ENCODE assay signal across 32 cellular contexts in genomic region chr16:48176635-48177408, GRCh38. TPM values are rescaled to one million over a fixed set of nuclear protein-coding genes. Genes with fewer than 3 reads are reported as not detected.
"Had no signal": no experiment of that assay in that cellular context is flagged by ENCODE, and none has a peak within 500 bp of the region (broad histone marks: within the 10 kb centered on the region; RNA-seq: fewer than 3 reads in every experiment).

No MANE protein-coding gene starts in this region.

- H3K27me3 Mint-ChIP-seq: activated CD4-positive, alpha-beta T cell treated with anti-CD3 and anti-CD28 coated beads for 36 hours; activated naive CD8-positive, alpha-beta T cell; activated naive CD8-positive, alpha-beta T cell treated with anti-CD3 and anti-CD28 coated beads, Interleukin-2, amount 50 U/mL, for 24 hours had no signal

- H3K4me1 Mint-ChIP-seq: activated CD4-positive, alpha-beta T cell treated with anti-CD3 and anti-CD28 coated beads for 36 hours; activated CD4-positive, alpha-beta T cell treated with anti-CD3 and anti-CD28 coated beads, Interleukin-2, amount 10 ng/mL, durations not matched to agents 7 days and 5 days; activated naive CD8-positive, alpha-beta T cell treated with anti-CD3 and anti-CD28 coated beads, Interleukin-2, amount 50 U/mL, for 24 hours; brain; WTC11 had no signal

- H3K4me3 ChIP-seq: SJSA1 had no signal

- ATAC-seq: activated CD4-positive, alpha-beta T cell treated with anti-CD3 and anti-CD28 coated beads for 36 hours; activated CD4-positive, CD25-positive, alpha-beta regulatory T cell treated with anti-CD3 and anti-CD28 coated beads, Interleukin-2, amount 50 U/mL, for 24 hours; activated CD8-positive, alpha-beta T cell treated with anti-CD3 and anti-CD28 coated beads, Interleukin-2, amount 10 ng/mL, durations not matched to agents 7 days and 5 days; activated naive CD8-positive, alpha-beta T cell treated with anti-CD3 and anti-CD28 coated beads, Interleukin-2, amount 50 U/mL, for 24 hours; Panc1; WTC11 had no signal

- H3K9me3 ChIP-seq: SJSA1, SK-N-SH had no signal

- H3K36me3 Mint-ChIP-seq: activated naive CD8-positive, alpha-beta T cell; brain; WTC11 had no signal

- H3K36me3 ChIP-seq: SJSA1 had no signal

- H3K4me2 ChIP-seq: SK-N-SH had no signal

- H3K9me3 Mint-ChIP-seq: activated CD4-positive, alpha-beta T cell treated with anti-CD3 and anti-CD28 coated beads, Interleukin-2, amount 10 ng/mL, durations not matched to agents 7 days and 5 days; activated naive CD8-positive, alpha-beta T cell treated with anti-CD3 and anti-CD28 coated beads, Interleukin-2, amount 50 U/mL, for 24 hours; activated T-cell treated with anti-CD3 and anti-CD28 coated beads, Interleukin-2, amount 50 U/mL, for 24 hours; activated T-helper 2 cell treated with anti-CD3 and anti-CD28 coated beads, Interferon-gamma antibody, Interleukin-2, Interleukin-4, amounts not matched to agents 10 μg/mL and 5 μg/mL and 100 μg/mL, durations not matched to agents 14 hours and 24 hours and 36 hours; brain; T-helper 1 cell treated with Interleukin-12 subunit alpha and Interleukin-12 subunit beta and Interleukin-4 antibody, amounts not matched to agents 30 μg/mL and 1 μg/mL, for 36 hours; T-helper 2 cell treated with Interferon-gamma antibody and Interleukin-4, amounts not matched to agents 5 μg/mL and 100 μg/mL, for 36 hours; WTC11 had no signal

- H3K4me1 ChIP-seq: SJSA1 had no signal

- H3K4me3 Mint-ChIP-seq: activated CD4-positive, alpha-beta T cell treated with anti-CD3 and anti-CD28 coated beads for 36 hours; activated CD4-positive, alpha-beta T cell treated with anti-CD3 and anti-CD28 coated beads, Interleukin-2, amount 10 ng/mL, durations not matched to agents 7 days and 5 days; activated CD8-positive, alpha-beta T cell treated with anti-CD3 and anti-CD28 coated beads, Interleukin-2, amount 10 ng/mL, durations not matched to agents 7 days and 5 days; activated naive CD8-positive, alpha-beta T cell; activated naive CD8-positive, alpha-beta T cell treated with anti-CD3 and anti-CD28 coated beads, Interleukin-2, amount 50 U/mL, for 24 hours; activated T-cell treated with anti-CD3 and anti-CD28 coated beads, Interleukin-2, amount 50 U/mL, for 24 hours; brain; T-helper 1 cell treated with Interleukin-12 subunit alpha and Interleukin-12 subunit beta and Interleukin-4 antibody, amounts not matched to agents 30 μg/mL and 1 μg/mL, for 36 hours; T-helper 2 cell treated with Interferon-gamma antibody and Interleukin-4, amounts not matched to agents 5 μg/mL and 100 μg/mL, for 36 hours; WTC11 had no signal

- H3K27ac Mint-ChIP-seq: activated CD4-positive, alpha-beta T cell treated with anti-CD3 and anti-CD28 coated beads for 36 hours; activated CD4-positive, alpha-beta T cell treated with anti-CD3 and anti-CD28 coated beads, Interleukin-2, amount 10 ng/mL, durations not matched to agents 7 days and 5 days; activated CD8-positive, alpha-beta T cell treated with anti-CD3 and anti-CD28 coated beads, Interleukin-2, amount 10 ng/mL, durations not matched to agents 7 days and 5 days; activated naive CD8-positive, alpha-beta T cell; activated naive CD8-positive, alpha-beta T cell treated with anti-CD3 and anti-CD28 coated beads, Interleukin-2, amount 50 U/mL, for 24 hours; activated T-cell treated with anti-CD3 and anti-CD28 coated beads, Interleukin-2, amount 50 U/mL, for 24 hours; activated T-helper 2 cell treated with anti-CD3 and anti-CD28 coated beads, Interferon-gamma antibody, Interleukin-2, Interleukin-4, amounts not matched to agents 10 μg/mL and 5 μg/mL and 100 μg/mL, durations not matched to agents 14 hours and 24 hours and 36 hours; brain; T-helper 1 cell treated with Interleukin-12 subunit alpha and Interleukin-12 subunit beta and Interleukin-4 antibody, amounts not matched to agents 30 μg/mL and 1 μg/mL, for 36 hours; T-helper 2 cell treated with Interferon-gamma antibody and Interleukin-4, amounts not matched to agents 5 μg/mL and 100 μg/mL, for 36 hours; WTC11 had no signal

- H3K27me3 ChIP-seq: SJSA1 had no signal

- H3K9me2 ChIP-seq: SK-N-SH had no signal

- H3K9ac ChIP-seq: SK-N-SH had no signal

- H3K27ac ChIP-seq: SJSA1 had no signal

- DNase-seq: activated CD4-positive, alpha-beta T cell treated with anti-CD3 and anti-CD28 coated beads for 36 hours; activated CD4-positive, alpha-beta T cell treated with anti-CD3 and anti-CD28 coated beads, Interleukin-2, amount 10 ng/mL, durations not matched to agents 7 days and 5 days; activated CD4-positive, alpha-beta T cell treated with anti-CD3 and anti-CD28 coated beads, Interleukin-2, amount 50 U/mL, for 48 hours; activated CD8-positive, alpha-beta T cell treated with anti-CD3 and anti-CD28 coated beads, Interleukin-2, amount 10 ng/mL, durations not matched to agents 7 days and 5 days; activated gamma-delta T cell; activated naive CD4-positive, alpha-beta T cell treated with Interleukin-2 at 50 U/mL for 16 hours; activated naive CD8-positive, alpha-beta T cell treated with anti-CD3 and anti-CD28 coated beads, Interleukin-2, amount 50 U/mL, for 24 hours; activated T-cell treated with anti-CD3 and anti-CD28 coated beads, Interleukin-2, amount 50 U/mL, for 24 hours; anterior cingulate cortex; caudate nucleus; cerebellar nuclear complex; NCI-H1092 treated with DMSO at 0.1 percent for 48 hours; NCI-H1417; NCI-H1694; NCI-H1930; NCI-H2081 treated with DMSO at 0.1 percent for 48 hours; NCI-H345; NCI-H524 treated with DMSO at 0.1 percent for 48 hours; SHP77; SK-N-SH had no signal

RNA-seq across cellular contexts. Expression of gene ABCC12, which starts 21.0 kb away (rescaled TPM):
- total RNA-seq: activated CD4-positive, alpha-beta T cell treated with anti-CD3 and anti-CD28 coated beads for 36 hours; activated CD4-positive, alpha-beta T cell treated with anti-CD3 and anti-CD28 coated beads, Interleukin-2, amount 10 ng/mL, durations not matched to agents 7 days and 5 days; activated CD8-positive, alpha-beta T cell treated with anti-CD3 and anti-CD28 coated beads, Interleukin-2, amount 10 ng/mL, durations not matched to agents 7 days and 5 days; activated T-helper 2 cell treated with anti-CD3 and anti-CD28 coated beads, Interferon-gamma antibody, Interleukin-2, Interleukin-4, amounts not matched to agents 10 μg/mL and 5 μg/mL and 100 μg/mL, durations not matched to agents 14 hours and 24 hours and 36 hours; bronchial epithelial cell; M059J; NCI-H460; WTC11 had no signal
- polyA plus RNA-seq: SK-N-SH had no signal
